18 cellular contexts compared by ENCODE assay signal in genomic region chr2:234051374-234052070, GRCh38. TPM values are rescaled to one million over a fixed set of nuclear protein-coding genes. Genes with fewer than 3 reads are reported as not detected.
"Had no signal": no experiment of that assay in that cellular context is flagged by ENCODE, and none has a peak within 500 bp of the region (broad histone marks: within the 10 kb centered on the region; RNA-seq: fewer than 3 reads in every experiment).

No MANE protein-coding gene starts in this region.

- H3K4me1 ChIP-seq: lower lobe of right lung, parathyroid adenoma, testis had no signal

- H3K4me1 Mint-ChIP-seq: activated B cell treated with CpG ODN at 0.5 μM for 24 hours; activated CD4-positive, alpha-beta T cell treated with anti-CD3 and anti-CD28 coated beads, Interleukin-2, amount 10 ng/mL, durations not matched to agents 24 days and 14 days; activated naive CD8-positive, alpha-beta T cell treated with anti-CD3 and anti-CD28 coated beads for 36 hours; naive B cell had no signal

- H3K9me3 ChIP-seq: lower lobe of right lung, testis had no signal

- H3K27ac ChIP-seq: lower lobe of right lung, parathyroid adenoma, testis had no signal

- ATAC-seq: lower lobe of right lung; stimulated activated naive CD8-positive, alpha-beta T cell treated with anti-CD3 and anti-CD28 coated beads, Interleukin-15, amount 100 ng/mL, for 72 hours; T-helper 17 cell had no signal

- H3K27me3 ChIP-seq: testis had no signal

- H3K27me3 Mint-ChIP-seq: activated naive CD8-positive, alpha-beta T cell treated with anti-CD3 and anti-CD28 coated beads for 36 hours; stimulated activated naive CD8-positive, alpha-beta T cell treated with anti-CD3 and anti-CD28 coated beads, Interleukin-15, amount 100 ng/mL, for 72 hours; T-helper 17 cell had no signal

- H3K4me3 Mint-ChIP-seq: activated B cell treated with CpG ODN at 0.5 μM for 24 hours; activated CD4-positive, alpha-beta T cell treated with anti-CD3 and anti-CD28 coated beads, Interleukin-2, amount 10 ng/mL, durations not matched to agents 24 days and 14 days; activated naive CD8-positive, alpha-beta T cell treated with anti-CD3 and anti-CD28 coated beads for 36 hours; naive B cell; stimulated activated naive CD8-positive, alpha-beta T cell treated with anti-CD3 and anti-CD28 coated beads, Interleukin-15, amount 100 ng/mL, for 72 hours; T-helper 17 cell had no signal

- H3K27ac Mint-ChIP-seq: activated B cell treated with CpG ODN at 0.5 μM for 24 hours; activated CD4-positive, alpha-beta T cell treated with anti-CD3 and anti-CD28 coated beads, Interleukin-2, amount 10 ng/mL, durations not matched to agents 24 days and 14 days; activated naive CD8-positive, alpha-beta T cell treated with anti-CD3 and anti-CD28 coated beads for 36 hours; activated T-helper 2 cell treated with anti-CD3 and anti-CD28 coated beads, Interferon-gamma antibody, Interleukin-2, Interleukin-4, amounts not matched to agents 10 μg/mL and 5 μg/mL and 100 μg/mL, durations not matched to agents 14 hours and 24 hours and 36 hours; naive B cell; stimulated activated naive CD8-positive, alpha-beta T cell treated with anti-CD3 and anti-CD28 coated beads, Interleukin-15, amount 100 ng/mL, for 72 hours; T-helper 17 cell had no signal

- H3K9ac ChIP-seq: parathyroid adenoma had no signal

- H3K79me2 ChIP-seq: parathyroid adenoma had no signal

- H3K36me3 ChIP-seq: lower lobe of right lung had no signal

- DNase-seq: activated B cell treated with CpG ODN at 0.5 μM for 24 hours; activated CD4-positive, alpha-beta T cell treated with anti-CD3 and anti-CD28 coated beads, Interleukin-2, amount 10 ng/mL, durations not matched to agents 24 days and 14 days; activated naive CD8-positive, alpha-beta T cell treated with anti-CD3 and anti-CD28 coated beads for 36 hours; aorta; lower lobe of right lung; naive B cell; stimulated activated CD4-positive, alpha-beta T cell treated with anti-CD3 and anti-CD28 coated beads, Interleukin-15, amount 100 ng/mL, for 24 hours; stimulated activated CD4-positive, alpha-beta T cell treated with anti-CD3 and anti-CD28 coated beads, Interleukin-4, amount 100 ng/mL, for 24 hours; stimulated activated naive CD8-positive, alpha-beta T cell treated with anti-CD3 and anti-CD28 coated beads, Interleukin-15, amount 100 ng/mL, for 72 hours; T-helper 17 cell; testis had no signal

- H3K9me3 Mint-ChIP-seq: activated B cell treated with CpG ODN at 0.5 μM for 24 hours; activated naive CD8-positive, alpha-beta T cell treated with anti-CD3 and anti-CD28 coated beads for 36 hours; activated T-helper 2 cell treated with anti-CD3 and anti-CD28 coated beads, Interferon-gamma antibody, Interleukin-2, Interleukin-4, amounts not matched to agents 10 μg/mL and 5 μg/mL and 100 μg/mL, durations not matched to agents 14 hours and 24 hours and 36 hours; naive B cell had no signal

- H3K36me3 Mint-ChIP-seq: activated naive CD8-positive, alpha-beta T cell treated with anti-CD3 and anti-CD28 coated beads for 36 hours; naive B cell had no signal

- H2AFZ ChIP-seq: parathyroid adenoma had no signal

- H3K4me3 ChIP-seq: lower lobe of right lung, testis had no signal

RNA-seq across cellular contexts. Expression of gene SPP2, which starts 1.0 kb away (rescaled TPM):
- total RNA-seq: activated B cell treated with CpG ODN at 0.5 μM for 24 hours; activated CD4-positive, alpha-beta T cell treated with anti-CD3 and anti-CD28 coated beads, Interleukin-2, amount 10 ng/mL, durations not matched to agents 24 days and 14 days; activated CD8-positive, alpha-beta memory T cell treated with anti-CD3 and anti-CD28 coated beads for 36 hours; activated naive CD8-positive, alpha-beta T cell treated with anti-CD3 and anti-CD28 coated beads for 36 hours; activated T-helper 2 cell treated with anti-CD3 and anti-CD28 coated beads, Interferon-gamma antibody, Interleukin-2, Interleukin-4, amounts not matched to agents 10 μg/mL and 5 μg/mL and 100 μg/mL, durations not matched to agents 14 hours and 24 hours and 36 hours; aorta; kidney epithelial cell; lower lobe of right lung; renal cortical epithelial cell; skeletal muscle tissue; T-helper 17 cell; testis; ureter had no signal
- polyA plus RNA-seq: aorta had no signal
